ENCODE assay signal across 8 cellular contexts in genomic region chr2:241036397-241036963, GRCh38. TPM values are rescaled to one million over a fixed set of nuclear protein-coding genes. Genes with fewer than 3 reads are reported as not detected.
DNase-seq lines count a peak whose midpoint lies in the region; ATAC-seq and TF ChIP-seq lines count a peak whose summit lies in the region.

No MANE protein-coding gene starts in this region.

- H3K9ac ChIP-seq in colonic mucosa (ENCODE audit: low read depth in 2 of 2, low read length in 2 of 2), result peak overlapping the region in 1 of 2 donors; percentile 31

- DNase-seq in T-helper 2 cell (peak; percentile 43 to 77 (median 65)), colonic mucosa (peak; percentile 28), mucosa of descending colon (peak; percentile 37 to 75 (median 53)), tibial artery (peak in 1 of 2 donors; percentile 68), erythroblast (lab: John Stamatoyannopoulos, UW) (no peak), KG1 (lab: John Stamatoyannopoulos, UW) (no peak)

- no peak for TF ChIP-seq POLR2A in erythroblast (IDR thresholded peaks at IDR 0.05; ENCODE audit: low read length)

- no peaks in the 10 kb centered on the region for H3K27me3 ChIP-seq in colonic mucosa
- peaks cover 0 to 21% of the 10 kb centered on the region in 2 donors for H3K27me3 ChIP-seq in tibial artery

- no peak overlapping the region for H3K27ac ChIP-seq in colonic mucosa
- H3K27ac ChIP-seq in tibial artery, result no peak overlapping the region

- H3K36me3 ChIP-seq in colonic mucosa (no peaks in the 10 kb centered on the region), mucosa of descending colon (ENCODE audit: low read depth) (no peaks in the 10 kb centered on the region), tibial artery (peaks cover 9 to 47% (median 41%) of the 10 kb centered on the region in 3 donors)

- peak overlapping the region; percentile 23 for H3K4me3 ChIP-seq in colonic mucosa
- no peak overlapping the region for H3K4me3 ChIP-seq in mucosa of descending colon
- peak overlapping the region; percentile 30 to 41 for H3K4me3 ChIP-seq in tibial artery

- intact Hi-C loops in colonic mucosa (cut with DNase I) (no loop called here), mucosa of descending colon (cut with DNase I, micrococcal nuclease) (no loop called here), tibial artery (cut with DNase I; ENCODE audit: low total_unique reads) (no loop called here)

- peak; percentile 67 for ATAC-seq in GM18909 (IDR thresholded peaks at IDR 0.05; ENCODE audit: poor library complexity, unreplicated experiment)
- ATAC-seq in HG03025 (IDR thresholded peaks at IDR 0.05; ENCODE audit: low FRiP score, unreplicated experiment), result peak; percentile 77
- ATAC-seq in mucosa of descending colon, result peak; percentile 77

- no peak for TF ChIP-seq CTCF in colonic mucosa (IDR thresholded peaks at IDR 0.05)
- no peak for TF ChIP-seq CTCF in mucosa of descending colon (IDR thresholded peaks at IDR 0.05)
- no peak for TF ChIP-seq CTCF in tibial artery (IDR thresholded peaks at IDR 0.05)

- H3K9me3 ChIP-seq in colonic mucosa (no peaks in the 10 kb centered on the region), mucosa of descending colon (no peaks in the 10 kb centered on the region), tibial artery (no peaks in the 10 kb centered on the region)

- H3K4me1 ChIP-seq in colonic mucosa (no peaks in the 10 kb centered on the region), mucosa of descending colon (ENCODE audit: low read depth) (peaks cover 4% of the 10 kb centered on the region), tibial artery (peaks cover 0 to 18% (median 14%) of the 10 kb centered on the region in 4 donors)

RNA-seq across cellular contexts. Expression of gene SNED1, which starts 38.1 kb away (rescaled TPM):
- total RNA-seq in colonic mucosa (1 to 10 TPM; 4.6 TPM), mucosa of descending colon (10 to 100 TPM in 2 of 3 donors, 1 to 10 TPM in 1; 7.0 to 16.3 (median 14.1) TPM)

Comparison
In these comparisons a context has a peak if more than half of its experiments do, and no peak if none do; other contexts are left out.
1. DNase-seq: peak in T-helper 2 cell (5 of 5), colonic mucosa (single experiment) and mucosa of descending colon (3 of 3); none in erythroblast (0 of 2) and KG1 (single experiment).
2. Peak in every context shown above with its lines, with median percentiles within 50 percentile points of each other: ATAC-seq.